Comparison of ENCODE assay signal across 22 cellular contexts in the genomic region with DNA sequence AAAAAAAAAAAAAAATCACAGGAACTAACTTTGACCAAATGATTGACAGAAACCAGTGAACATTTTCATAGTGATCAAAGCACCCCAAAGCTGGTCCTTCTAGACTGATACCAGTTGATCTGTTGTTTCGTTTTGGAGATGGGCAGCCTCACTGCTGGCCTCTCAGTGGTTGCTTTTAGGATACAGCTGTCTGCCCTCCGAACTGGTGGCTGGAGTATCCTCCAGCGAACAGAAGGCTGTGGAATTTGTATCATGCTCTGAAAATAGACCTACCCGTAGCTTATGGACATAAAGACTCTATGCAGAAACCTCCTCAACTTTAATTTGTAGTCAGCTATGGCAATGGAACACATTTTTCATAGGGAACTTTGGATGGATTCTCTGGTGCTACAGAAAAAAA.
"Had no signal": no experiment of that assay in that cellular context is flagged by ENCODE, and none has a peak within 500 bp of the region (broad histone marks: within the 10 kb centered on the region; RNA-seq: fewer than 3 reads in every experiment).

No MANE protein-coding gene starts in this region.

- FAIRE-seq: bronchial epithelial cell, kidney had no signal

- H3K4me1 ChIP-seq: gastroesophageal sphincter, prostate gland had no signal

- H3K27ac ChIP-seq: epithelial cell of prostate, gastroesophageal sphincter, prostate gland, SJSA1, thoracic aorta, upper lobe of left lung had no signal

- H3K9me3 Mint-ChIP-seq: activated CD4-positive, alpha-beta memory T cell treated with anti-CD3 and anti-CD28 coated beads, Interleukin-2, amount 10 ng/mL, durations not matched to agents 7 days and 5 days; activated naive CD8-positive, alpha-beta T cell treated with anti-CD3 and anti-CD28 coated beads, Interleukin-2, amount 10 ng/mL, durations not matched to agents 7 days and 5 days; mesothelial cell of epicardium; T-helper 1 cell treated with Interleukin-12 subunit alpha and Interleukin-12 subunit beta and Interleukin-4 antibody, amounts not matched to agents 30 μg/mL and 1 μg/mL, for 36 hours; WTC11 had no signal

- ATAC-seq: gastroesophageal sphincter, WTC11 had no signal

- H3K27ac Mint-ChIP-seq: activated CD4-positive, alpha-beta memory T cell treated with anti-CD3 and anti-CD28 coated beads, Interleukin-2, amount 10 ng/mL, durations not matched to agents 7 days and 5 days; activated naive CD8-positive, alpha-beta T cell treated with anti-CD3 and anti-CD28 coated beads, Interleukin-2, amount 10 ng/mL, durations not matched to agents 7 days and 5 days; mesothelial cell of epicardium; T-helper 1 cell treated with Interleukin-12 subunit alpha and Interleukin-12 subunit beta and Interleukin-4 antibody, amounts not matched to agents 30 μg/mL and 1 μg/mL, for 36 hours; WTC11 had no signal

- H3K4me3 ChIP-seq: gastroesophageal sphincter, heart right ventricle, prostate gland, SJSA1, spleen, thoracic aorta, upper lobe of left lung had no signal

- H3K4me3 Mint-ChIP-seq: activated CD4-positive, alpha-beta memory T cell treated with anti-CD3 and anti-CD28 coated beads, Interleukin-2, amount 10 ng/mL, durations not matched to agents 7 days and 5 days; activated naive CD8-positive, alpha-beta T cell treated with anti-CD3 and anti-CD28 coated beads, Interleukin-2, amount 10 ng/mL, durations not matched to agents 7 days and 5 days; mesothelial cell of epicardium; T-helper 1 cell treated with Interleukin-12 subunit alpha and Interleukin-12 subunit beta and Interleukin-4 antibody, amounts not matched to agents 30 μg/mL and 1 μg/mL, for 36 hours; WTC11 had no signal

- DNase-seq: activated CD4-positive, alpha-beta memory T cell treated with anti-CD3 and anti-CD28 coated beads, Interleukin-2, amount 10 ng/mL, durations not matched to agents 7 days and 5 days; activated naive CD8-positive, alpha-beta T cell treated with anti-CD3 and anti-CD28 coated beads, Interleukin-2, amount 10 ng/mL, durations not matched to agents 7 days and 5 days; activated T-cell treated with anti-CD3 and anti-CD28 coated beads, Interleukin-2, amount 50 U/mL, for 1 hour; amygdala; cerebellar nuclear complex; cortex of kidney; heart right ventricle; kidney; spleen; stimulated activated CD4-positive, alpha-beta T cell treated with anti-CD3 and anti-CD28 coated beads, Interleukin-4, amount 100 ng/mL, for 1 hour; stimulated activated naive CD4-positive, alpha-beta T cell; T1000; upper lobe of left lung had no signal

- H3K27me3 Mint-ChIP-seq: activated CD4-positive, alpha-beta memory T cell treated with anti-CD3 and anti-CD28 coated beads, Interleukin-2, amount 10 ng/mL, durations not matched to agents 7 days and 5 days; activated naive CD8-positive, alpha-beta T cell treated with anti-CD3 and anti-CD28 coated beads, Interleukin-2, amount 10 ng/mL, durations not matched to agents 7 days and 5 days had no signal

- H3K9me3 ChIP-seq: gastroesophageal sphincter, heart right ventricle, prostate gland, SJSA1, spleen, thoracic aorta, upper lobe of left lung had no signal

- H3K36me3 ChIP-seq: prostate gland had no signal

- H3K27me3 ChIP-seq: gastroesophageal sphincter, heart right ventricle, SJSA1, spleen, upper lobe of left lung had no signal
